In the genomic region with DNA sequence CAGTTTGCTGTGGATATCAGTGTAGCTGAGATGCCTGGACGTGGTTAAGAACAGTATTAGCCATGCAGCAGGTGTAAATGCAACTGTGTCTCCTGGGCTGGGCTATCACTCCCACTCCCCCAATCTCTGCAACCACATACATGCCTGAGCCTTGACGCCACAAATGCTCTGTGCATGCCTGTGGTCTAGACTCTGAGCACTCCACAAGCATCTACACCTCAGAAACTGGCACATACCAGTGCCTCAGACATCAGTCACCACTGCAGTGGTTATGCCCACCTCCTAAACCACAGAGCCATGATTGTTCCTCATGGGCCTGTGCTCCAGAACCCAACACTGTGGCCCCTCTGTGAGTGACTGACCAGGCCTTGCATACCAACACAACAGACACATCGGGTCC, we compare ENCODE assay signal across 1 cellular context.
TF ChIP-seq lines count a peak whose summit lies in the region.

No MANE protein-coding gene starts in this region.

TF ChIP-seq in H1, 55 proteins besides CTCF, POLR2A, EP300 and RAD21 (continued from another document):
- TF ChIP-seq, protein P1, sequence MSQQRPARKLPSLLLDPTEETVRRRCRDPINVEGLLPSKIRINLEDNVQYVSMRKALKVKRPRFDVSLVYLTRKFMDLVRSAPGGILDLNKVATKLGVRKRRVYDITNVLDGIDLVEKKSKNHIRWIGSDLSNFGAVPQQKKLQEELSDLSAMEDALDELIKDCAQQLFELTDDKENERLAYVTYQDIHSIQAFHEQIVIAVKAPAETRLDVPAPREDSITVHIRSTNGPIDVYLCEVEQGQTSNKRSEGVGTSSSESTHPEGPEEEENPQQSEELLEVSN (IDR thresholded peaks at IDR 0.05): no peak
- no peak for TF ChIP-seq GABPA (IDR thresholded peaks at IDR 0.05; ENCODE audit: borderline replicate concordance, insufficient read depth, low read length)
- no peak for TF ChIP-seq RBBP5 (IDR thresholded peaks at IDR 0.05; ENCODE audit: borderline replicate concordance, low read depth, low read length)
